17 cellular contexts compared by ENCODE assay signal in genomic region chr3:10332481-10333358, GRCh38. TPM values are rescaled to one million over a fixed set of nuclear protein-coding genes. Genes with fewer than 3 reads are reported as not detected.
"Had no signal": no experiment of that assay in that cellular context is flagged by ENCODE, and none has a peak within 500 bp of the region (broad histone marks: within the 10 kb centered on the region; RNA-seq: fewer than 3 reads in every experiment).

No MANE protein-coding gene starts in this region.

- H3K4me1 Mint-ChIP-seq: activated T-helper 17 cell treated with anti-CD3 and anti-CD28 coated beads, Interleukin-2, amount 50 U/mL, for 72 hours had no signal

- ATAC-seq: activated T-helper 17 cell treated with anti-CD3 and anti-CD28 coated beads, Interleukin-2, amount 50 U/mL, for 72 hours; left lung had no signal

- H3K36me3 ChIP-seq: colonic mucosa, esophagus muscularis mucosa, left lung, ovary had no signal

- DNase-seq: activated CD4-positive, alpha-beta T cell treated with anti-CD3 and anti-CD28 coated beads, Interleukin-2, amount 50 U/mL, for 1 hour; activated CD4-positive, CD25-positive, alpha-beta regulatory T cell; activated naive CD4-positive, alpha-beta T cell treated with Interleukin-2 at 50 U/mL for 16 hours; caudate nucleus; colonic mucosa; hippocampal formation; left lung; nephron progenitor cell; ovary; stimulated activated CD4-positive, alpha-beta T cell treated with anti-CD3 and anti-CD28 coated beads, Interleukin-2, amount 100 ng/mL, for 48 hours; stimulated activated naive CD4-positive, alpha-beta T cell treated with Interleukin-2 at 50 U/mL for 16 hours; SW 1271; trophoblast cell had no signal

- H3K4me3 ChIP-seq: colonic mucosa, esophagus muscularis mucosa, left lung, ovary had no signal

- H3K4me3 Mint-ChIP-seq: activated T-helper 17 cell treated with anti-CD3 and anti-CD28 coated beads, Interleukin-2, amount 50 U/mL, for 72 hours; nephron progenitor cell; T-helper 2 cell treated with Interferon-gamma antibody and Interleukin-4, amounts not matched to agents 5 μg/mL and 100 μg/mL, for 36 hours had no signal

- H3K9me3 ChIP-seq: colonic mucosa, esophagus muscularis mucosa, left lung, ovary had no signal

- H3K27ac Mint-ChIP-seq: activated T-helper 17 cell treated with anti-CD3 and anti-CD28 coated beads, Interleukin-2, amount 50 U/mL, for 72 hours had no signal

- H3K27ac ChIP-seq: colonic mucosa, esophagus muscularis mucosa, left lung, ovary had no signal

- FAIRE-seq: keratinocyte had no signal

- H3K4me1 ChIP-seq: colonic mucosa, esophagus muscularis mucosa, left lung had no signal

- H3K9me3 Mint-ChIP-seq: activated T-helper 17 cell treated with anti-CD3 and anti-CD28 coated beads, Interleukin-2, amount 50 U/mL, for 72 hours; nephron progenitor cell; T-helper 2 cell treated with Interferon-gamma antibody and Interleukin-4, amounts not matched to agents 5 μg/mL and 100 μg/mL, for 36 hours had no signal

- H3K27me3 ChIP-seq: colonic mucosa, ovary had no signal

RNA-seq across cellular contexts. Expression of gene GHRL, which starts 40.0 kb away (rescaled TPM):
- polyA plus RNA-seq: keratinocyte had no signal
